ENCODE assay signal across 1 cellular context in the genomic region with DNA sequence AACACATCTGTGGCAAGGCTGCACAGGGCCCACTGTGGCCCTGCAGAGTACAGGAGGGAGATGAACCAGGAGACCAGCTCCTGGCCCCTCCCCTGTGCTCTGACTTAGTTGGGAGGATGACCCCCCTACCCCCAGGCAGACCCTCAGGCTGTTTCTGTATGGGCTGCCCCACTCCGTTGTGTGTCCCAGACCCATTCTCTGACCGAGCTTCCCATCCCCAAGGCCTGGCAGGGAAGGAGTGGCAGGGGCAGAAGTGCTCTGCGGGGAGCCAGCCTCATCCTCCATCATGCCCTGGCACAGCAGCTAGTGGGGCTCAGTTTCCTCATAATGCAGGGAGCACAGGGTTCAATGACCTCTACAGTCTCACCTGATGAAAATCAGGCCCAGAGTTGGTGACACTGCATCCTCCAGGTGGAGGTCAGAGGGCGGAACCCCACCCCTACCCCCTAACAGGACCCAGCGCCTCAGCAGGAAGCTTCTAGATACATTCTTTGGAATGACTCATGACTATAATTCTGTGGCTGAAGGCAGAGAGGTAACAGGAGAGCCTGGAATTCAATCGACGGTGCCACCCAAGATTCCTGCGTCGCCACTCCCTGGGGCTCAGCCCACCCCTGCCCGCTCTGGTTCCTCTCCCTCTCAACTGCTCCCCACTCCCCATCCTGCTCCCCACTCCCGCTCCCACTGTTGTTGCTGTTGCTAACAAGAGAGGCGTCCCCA.
TF ChIP-seq lines count a peak whose summit lies in the region.

No MANE protein-coding gene starts in this region.

TF ChIP-seq in IMR-90, 13 proteins besides CTCF, POLR2A, EP300 and RAD21:
- TF ChIP-seq, protein P1, sequence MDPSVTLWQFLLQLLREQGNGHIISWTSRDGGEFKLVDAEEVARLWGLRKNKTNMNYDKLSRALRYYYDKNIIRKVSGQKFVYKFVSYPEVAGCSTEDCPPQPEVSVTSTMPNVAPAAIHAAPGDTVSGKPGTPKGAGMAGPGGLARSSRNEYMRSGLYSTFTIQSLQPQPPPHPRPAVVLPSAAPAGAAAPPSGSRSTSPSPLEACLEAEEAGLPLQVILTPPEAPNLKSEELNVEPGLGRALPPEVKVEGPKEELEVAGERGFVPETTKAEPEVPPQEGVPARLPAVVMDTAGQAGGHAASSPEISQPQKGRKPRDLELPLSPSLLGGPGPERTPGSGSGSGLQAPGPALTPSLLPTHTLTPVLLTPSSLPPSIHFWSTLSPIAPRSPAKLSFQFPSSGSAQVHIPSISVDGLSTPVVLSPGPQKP (IDR thresholded peaks at IDR 0.05; ENCODE audit: borderline replicate concordance, low read depth, low read length), result no peak
- TF ChIP-seq, protein P2, sequence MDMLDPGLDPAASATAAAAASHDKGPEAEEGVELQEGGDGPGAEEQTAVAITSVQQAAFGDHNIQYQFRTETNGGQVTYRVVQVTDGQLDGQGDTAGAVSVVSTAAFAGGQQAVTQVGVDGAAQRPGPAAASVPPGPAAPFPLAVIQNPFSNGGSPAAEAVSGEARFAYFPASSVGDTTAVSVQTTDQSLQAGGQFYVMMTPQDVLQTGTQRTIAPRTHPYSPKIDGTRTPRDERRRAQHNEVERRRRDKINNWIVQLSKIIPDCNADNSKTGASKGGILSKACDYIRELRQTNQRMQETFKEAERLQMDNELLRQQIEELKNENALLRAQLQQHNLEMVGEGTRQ (IDR thresholded peaks at IDR 0.05; ENCODE audit: low read depth, low read length), result no peak
- TF ChIP-seq MXI1 (IDR thresholded peaks at IDR 0.05; ENCODE audit: borderline replicate concordance, low read depth, low read length) (no peak), NFE2L2 (IDR thresholded peaks at IDR 0.05; ENCODE audit: low read depth, low read length) (no peak), RCOR1 (IDR thresholded peaks at IDR 0.05; ENCODE audit: insufficient replicate concordance, low read length) (no peak), MAFK (IDR thresholded peaks at IDR 0.05; ENCODE audit: low read depth, low read length) (no peak)
TF ChIP-seq in IMR-90: peak in this region for 0.
